ENCODE assay signal across 1 cellular context in the genomic region with DNA sequence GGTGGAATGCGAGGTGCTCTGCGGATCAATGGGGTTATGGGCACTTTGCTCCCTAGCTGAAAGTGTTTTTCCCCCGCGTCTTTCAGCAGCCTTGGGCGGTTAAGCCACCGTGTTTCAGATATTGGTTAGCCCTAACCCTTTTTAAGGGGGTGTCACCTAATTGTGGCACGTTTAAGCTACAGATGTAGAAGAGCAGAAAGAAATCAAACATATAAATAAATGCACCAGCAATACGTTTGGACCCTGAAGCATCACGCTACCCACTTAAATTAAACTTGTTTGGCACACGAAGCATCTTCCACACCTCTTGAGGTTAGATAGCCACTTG.
TF ChIP-seq lines count a peak whose summit lies in the region.

No MANE protein-coding gene starts in this region.

TF ChIP-seq in HCT116, 20 proteins besides CTCF, POLR2A, EP300 and RAD21 (continued from another document):
- TF ChIP-seq, protein P1, sequence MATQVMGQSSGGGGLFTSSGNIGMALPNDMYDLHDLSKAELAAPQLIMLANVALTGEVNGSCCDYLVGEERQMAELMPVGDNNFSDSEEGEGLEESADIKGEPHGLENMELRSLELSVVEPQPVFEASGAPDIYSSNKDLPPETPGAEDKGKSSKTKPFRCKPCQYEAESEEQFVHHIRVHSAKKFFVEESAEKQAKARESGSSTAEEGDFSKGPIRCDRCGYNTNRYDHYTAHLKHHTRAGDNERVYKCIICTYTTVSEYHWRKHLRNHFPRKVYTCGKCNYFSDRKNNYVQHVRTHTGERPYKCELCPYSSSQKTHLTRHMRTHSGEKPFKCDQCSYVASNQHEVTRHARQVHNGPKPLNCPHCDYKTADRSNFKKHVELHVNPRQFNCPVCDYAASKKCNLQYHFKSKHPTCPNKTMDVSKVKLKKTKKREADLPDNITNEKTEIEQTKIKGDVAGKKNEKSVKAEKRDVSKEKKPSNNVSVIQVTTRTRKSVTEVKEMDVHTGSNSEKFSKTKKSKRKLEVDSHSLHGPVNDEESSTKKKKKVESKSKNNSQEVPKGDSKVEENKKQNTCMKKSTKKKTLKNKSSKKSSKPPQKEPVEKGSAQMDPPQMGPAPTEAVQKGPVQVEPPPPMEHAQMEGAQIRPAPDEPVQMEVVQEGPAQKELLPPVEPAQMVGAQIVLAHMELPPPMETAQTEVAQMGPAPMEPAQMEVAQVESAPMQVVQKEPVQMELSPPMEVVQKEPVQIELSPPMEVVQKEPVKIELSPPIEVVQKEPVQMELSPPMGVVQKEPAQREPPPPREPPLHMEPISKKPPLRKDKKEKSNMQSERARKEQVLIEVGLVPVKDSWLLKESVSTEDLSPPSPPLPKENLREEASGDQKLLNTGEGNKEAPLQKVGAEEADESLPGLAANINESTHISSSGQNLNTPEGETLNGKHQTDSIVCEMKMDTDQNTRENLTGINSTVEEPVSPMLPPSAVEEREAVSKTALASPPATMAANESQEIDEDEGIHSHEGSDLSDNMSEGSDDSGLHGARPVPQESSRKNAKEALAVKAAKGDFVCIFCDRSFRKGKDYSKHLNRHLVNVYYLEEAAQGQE (IDR thresholded peaks at IDR 0.05; ENCODE audit: low read depth): no peak
- TF ChIP-seq SRF (IDR thresholded peaks at IDR 0.05; ENCODE audit: low read depth): no peak
- no peak for TF ChIP-seq EZH2phosphoT487 (IDR thresholded peaks at IDR 0.05; ENCODE audit: borderline replicate concordance)
- TF ChIP-seq ZNF274 (IDR thresholded peaks at IDR 0.05; ENCODE audit: low read depth, low read length): no peak
- no peak for TF ChIP-seq TCF7L2 (IDR thresholded peaks at IDR 0.05; ENCODE audit: borderline replicate concordance, extremely low read depth, insufficient read depth, insufficient read length)
